In the genomic region with DNA sequence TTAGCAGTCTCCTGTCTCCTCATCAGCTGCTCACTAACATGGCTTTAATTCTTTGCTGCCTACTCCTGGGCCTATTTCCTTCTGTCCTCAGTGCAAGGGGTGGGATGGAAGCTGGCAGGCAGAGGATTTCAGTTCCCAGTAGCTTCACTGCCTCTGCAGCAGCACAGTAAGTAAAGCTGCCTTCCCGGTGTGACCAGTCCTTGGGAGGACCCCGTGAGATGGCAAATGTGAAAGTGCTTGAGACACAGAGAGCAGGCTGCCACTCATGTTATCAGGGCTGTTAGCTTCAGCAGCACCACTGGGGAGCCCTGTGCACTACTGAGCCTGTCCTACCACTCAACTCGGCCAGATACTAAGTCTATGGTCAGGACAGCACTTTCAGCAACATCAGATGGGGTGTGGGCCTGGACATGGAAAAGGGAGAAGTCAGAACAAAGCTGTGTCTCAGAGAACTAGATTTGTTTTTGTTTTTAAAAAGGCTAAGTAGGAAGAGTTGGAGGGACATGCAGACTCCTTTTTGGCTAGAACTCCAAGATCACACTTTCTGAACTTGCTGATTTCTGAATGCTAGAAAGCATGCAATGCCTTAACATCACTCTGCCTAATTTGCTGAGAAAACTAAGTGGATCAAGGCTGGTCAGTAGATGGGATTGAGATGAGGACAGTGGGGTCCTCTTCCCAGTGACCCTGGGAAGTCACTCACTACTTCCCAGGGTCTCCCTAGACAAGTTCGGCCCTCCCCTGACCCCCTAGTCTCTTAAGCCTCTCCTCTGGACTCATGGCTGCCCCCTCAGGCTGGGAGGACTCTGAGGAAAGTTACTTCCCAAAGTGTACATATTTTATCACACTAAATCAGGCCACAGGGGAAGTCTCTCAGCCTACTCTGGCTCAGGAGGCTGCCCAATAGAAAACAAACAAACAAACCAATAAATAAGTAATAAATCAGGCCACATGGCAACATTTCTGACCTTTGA, we compare ENCODE assay signal across 8 cellular contexts. TPM values are rescaled to one million over a fixed set of nuclear protein-coding genes. Genes with fewer than 3 reads are reported as not detected.
DNase-seq lines count a peak whose midpoint lies in the region; ATAC-seq lines count a peak whose summit lies in the region.

No MANE protein-coding gene starts in this region.

- intact Hi-C loops in left ventricle myocardium superior (cut with micrococcal nuclease), result no loop called here

- DNase-seq in AG08396 (ENCODE audit: low spot score) (peak; percentile 62), GM19238 (ENCODE audit: insufficient read length, low spot score) (peak; percentile 41), NOMO-1 treated with DMSO at 0.1 percent for 48 hours (lab: John Stamatoyannopoulos, UW; ENCODE audit: unreplicated experiment) (peak; percentile 33), left ventricle myocardium superior (peak; percentile 37), renal cortical epithelial cell (ENCODE audit: low read depth) (peak; percentile 37), putamen (ENCODE audit: low spot score) (no peak)

- peak overlapping the region; percentile 76 for H3K27ac Mint-ChIP-seq in activated naive CD4-positive, alpha-beta T cell treated with anti-CD3 and anti-CD28 coated beads, Interleukin-2, amount 50 U/mL, for 24 hours

- H3K4me3 Mint-ChIP-seq in activated naive CD4-positive, alpha-beta T cell treated with anti-CD3 and anti-CD28 coated beads, Interleukin-2, amount 50 U/mL, for 24 hours, result peak overlapping the region; percentile 86

- H3K36me3 Mint-ChIP-seq in activated naive CD4-positive, alpha-beta T cell treated with anti-CD3 and anti-CD28 coated beads, Interleukin-2, amount 50 U/mL, for 24 hours, result no peaks in the 10 kb centered on the region

- no peaks in the 10 kb centered on the region for H3K27me3 Mint-ChIP-seq in activated naive CD4-positive, alpha-beta T cell treated with anti-CD3 and anti-CD28 coated beads, Interleukin-2, amount 50 U/mL, for 24 hours

- H3K9me3 Mint-ChIP-seq in activated naive CD4-positive, alpha-beta T cell treated with anti-CD3 and anti-CD28 coated beads, Interleukin-2, amount 50 U/mL, for 24 hours, result no peaks in the 10 kb centered on the region

- peaks cover 19% of the 10 kb centered on the region for H3K4me1 Mint-ChIP-seq in activated naive CD4-positive, alpha-beta T cell treated with anti-CD3 and anti-CD28 coated beads, Interleukin-2, amount 50 U/mL, for 24 hours

- ATAC-seq in left ventricle myocardium superior (peak; percentile 72), GM18907 (IDR thresholded peaks at IDR 0.05; ENCODE audit: unreplicated experiment) (no peak)

RNA-seq across cellular contexts. Expression of a gene that starts 1.1 kb away (rescaled TPM):
- 22.5 TPM for total RNA-seq in left ventricle myocardium superior
- 32.5 and 44.5 TPM in 2 replicates for total RNA-seq in renal cortical epithelial cell

RNA-seq across cellular contexts. Expression of a gene that starts 29.8 kb away (rescaled TPM):
- total RNA-seq in left ventricle myocardium superior, result 22.8 TPM
- total RNA-seq in renal cortical epithelial cell, result 141 and 219 TPM in 2 replicates

RNA-seq across cellular contexts. Expression of a gene that starts 41.6 kb away (rescaled TPM):
- total RNA-seq in left ventricle myocardium superior, result 0.32 TPM
- not detected in 2 replicates for total RNA-seq in renal cortical epithelial cell

RNA-seq across cellular contexts. Expression of a gene that starts 51.6 kb away (rescaled TPM):
- 55.9 TPM for total RNA-seq in left ventricle myocardium superior
- total RNA-seq in renal cortical epithelial cell, result 9.2 and 14.6 TPM in 2 replicates

RNA-seq across cellular contexts. Expression of a gene that starts 54.1 kb away (rescaled TPM):
- 0.35 TPM for total RNA-seq in left ventricle myocardium superior
- total RNA-seq in renal cortical epithelial cell, result 0.55 and 5.9 TPM in 2 replicates
